ENCODE assay signal across 9 cellular contexts in the genomic region with DNA sequence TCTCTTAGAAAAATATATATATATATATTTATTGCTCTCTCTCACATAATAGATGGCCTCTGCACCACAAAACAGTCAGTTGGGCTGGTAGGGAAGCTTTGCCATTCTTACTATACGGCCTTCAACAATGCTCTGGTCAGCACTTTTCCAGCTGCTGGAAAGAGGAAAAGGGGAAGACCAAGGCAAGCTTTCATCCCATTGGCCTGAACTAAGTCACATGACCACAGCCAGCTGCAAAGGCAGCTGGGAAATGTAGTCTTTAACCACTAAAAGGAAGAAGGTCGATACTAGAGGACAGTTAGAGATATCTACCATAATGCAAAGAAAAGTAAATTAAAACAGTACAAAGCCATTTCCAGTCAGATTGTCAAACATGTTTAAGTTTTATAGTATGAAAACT. TPM values are rescaled to one million over a fixed set of nuclear protein-coding genes. Genes with fewer than 3 reads are reported as not detected.
DNase-seq lines count a peak whose midpoint lies in the region; ATAC-seq and TF ChIP-seq lines count a peak whose summit lies in the region.
"Had no signal": no experiment of that assay in that cellular context is flagged by ENCODE, and none has a peak within 500 bp of the region (broad histone marks: within the 10 kb centered on the region; RNA-seq: fewer than 3 reads in every experiment).

No MANE protein-coding gene starts in this region.

- TF ChIP-seq CTCF in choroid plexus epithelial cell (conservative IDR thresholded peaks at IDR 0.05; ENCODE audit: low read depth, low read length) (no peak), mucosa of descending colon (IDR thresholded peaks at IDR 0.05) (no peak)

- H3K9me3 ChIP-seq in mucosa of descending colon: no peaks in the 10 kb centered on the region

- H3K36me3 ChIP-seq in mucosa of descending colon (ENCODE audit: low read depth): no peaks in the 10 kb centered on the region

- H3K4me1 ChIP-seq in mucosa of descending colon (ENCODE audit: low read depth): no peaks in the 10 kb centered on the region

- ATAC-seq in mucosa of descending colon: peak; percentile 41
- ATAC-seq in HG02981 (IDR thresholded peaks at IDR 0.05; ENCODE audit: unreplicated experiment): no peak

- H3K4me3 ChIP-seq in choroid plexus epithelial cell (ENCODE audit: low read depth, low read length) (no peak overlapping the region), mucosa of descending colon (no peak overlapping the region)

- peak; percentile 0 to 3 for DNase-seq in SHP77 (lab: John Stamatoyannopoulos, UW)
- DNase-seq in SHP77 treated with DMSO at 0.1 percent for 48 hours (lab: John Stamatoyannopoulos, UW): no peak
- DNase-seq in NCI-H526 treated with DMSO at 0.1 percent for 48 hours (lab: John Stamatoyannopoulos, UW): peak; percentile 5
- DNase-seq in choroid plexus epithelial cell (ENCODE audit: low read depth): peak; percentile 70
- peak in 1 of 3 donors; percentile 40 for DNase-seq in mucosa of descending colon
- no peak for DNase-seq in activated gamma-delta T cell treated with Interleukin-2 at 50 U/mL for 16 hours
- DNase-seq in activated naive CD4-positive, alpha-beta T cell treated with Interleukin-2 at 50 U/mL for 16 hours: no peak

- intact Hi-C loops in mucosa of descending colon (cut with DNase I, micrococcal nuclease): no loop called here

RNA-seq across cellular contexts. Expression of a gene that starts 58.4 kb away (rescaled TPM):
- total RNA-seq in mucosa of descending colon: 10 to 100 TPM in 1 of 3 donors, 1 to 10 TPM in 2; 7.3 to 13.6 (median 8.7) TPM
- total RNA-seq: B cell had no signal

Comparison
In these comparisons a context has a peak if more than half of its experiments do, and no peak if none do; other contexts are left out.
1. DNase-seq: peak in SHP77 (2 of 2), NCI-H526 treated with DMSO at 0.1 percent for 48 hours (single experiment) and choroid plexus epithelial cell (single experiment); none in SHP77 treated with DMSO at 0.1 percent for 48 hours (single experiment), activated gamma-delta T cell treated with Interleukin-2 at 50 U/mL for 16 hours (single experiment) and activated naive CD4-positive, alpha-beta T cell treated with Interleukin-2 at 50 U/mL for 16 hours (single experiment).